Comparison of ENCODE assay signal across 1 cellular context in the genomic region with DNA sequence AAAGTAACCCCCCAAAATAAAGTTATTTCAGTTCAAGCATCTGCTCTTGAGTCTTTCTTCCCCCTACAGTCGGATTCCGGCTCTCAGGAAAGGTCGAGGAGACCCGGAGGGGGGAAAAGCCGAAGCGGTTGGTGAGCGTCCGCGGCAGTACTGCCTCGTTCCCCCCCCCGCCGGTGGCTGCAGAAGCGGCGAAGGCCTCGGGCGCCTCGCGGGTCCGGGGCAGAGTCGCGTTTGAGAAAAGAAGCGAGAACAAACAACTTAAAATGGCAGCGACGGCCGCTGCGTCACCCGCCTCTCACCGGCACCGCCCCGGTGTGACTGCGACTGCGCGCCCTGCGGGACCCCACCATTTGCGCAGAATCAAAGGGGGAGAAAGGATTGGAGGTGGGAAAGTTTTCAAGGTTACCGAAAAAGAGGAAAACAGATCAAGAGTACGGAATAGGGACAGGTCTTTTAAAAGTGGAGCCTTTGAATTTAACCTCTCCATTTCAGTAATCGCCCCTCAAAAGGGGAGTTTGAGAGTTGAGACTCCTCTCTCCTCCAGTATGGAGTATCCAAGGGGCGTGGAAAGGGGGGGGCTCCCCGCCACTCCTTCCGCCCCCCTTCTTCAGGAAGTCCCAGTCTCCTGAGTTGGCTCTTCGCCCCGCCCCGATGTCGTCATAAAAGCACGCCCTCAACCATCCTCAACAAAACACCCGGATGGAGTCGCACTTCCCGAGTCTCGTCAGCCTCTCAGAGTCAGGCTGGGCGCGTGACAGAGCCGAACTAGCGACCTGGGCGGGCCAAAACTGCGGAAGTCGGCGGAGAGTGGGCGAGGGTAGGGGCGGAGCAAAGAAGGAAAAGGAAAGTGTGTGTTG.
TF ChIP-seq lines count a peak whose summit lies in the region.

No MANE protein-coding gene starts in this region.

TF ChIP-seq in WTC11, 78 proteins besides CTCF, POLR2A, EP300 and RAD21 (continued from another document and continues in another):
- no peak for TF ChIP-seq ZNF281 (CRISPR knock-in tag; IDR thresholded peaks at IDR 0.05)
- TF ChIP-seq ETV6 (CRISPR knock-in tag; IDR thresholded peaks at IDR 0.05), result no peak; the same call in 1 of the 2 replicates
- TF ChIP-seq, protein P1, sequence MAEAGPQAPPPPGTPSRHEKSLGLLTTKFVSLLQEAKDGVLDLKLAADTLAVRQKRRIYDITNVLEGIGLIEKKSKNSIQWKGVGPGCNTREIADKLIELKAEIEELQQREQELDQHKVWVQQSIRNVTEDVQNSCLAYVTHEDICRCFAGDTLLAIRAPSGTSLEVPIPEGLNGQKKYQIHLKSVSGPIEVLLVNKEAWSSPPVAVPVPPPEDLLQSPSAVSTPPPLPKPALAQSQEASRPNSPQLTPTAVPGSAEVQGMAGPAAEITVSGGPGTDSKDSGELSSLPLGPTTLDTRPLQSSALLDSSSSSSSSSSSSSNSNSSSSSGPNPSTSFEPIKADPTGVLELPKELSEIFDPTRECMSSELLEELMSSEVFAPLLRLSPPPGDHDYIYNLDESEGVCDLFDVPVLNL (CRISPR knock-in tag; IDR thresholded peaks at IDR 0.05; ENCODE audit: borderline replicate concordance, low read depth), result no peak
- no peak for TF ChIP-seq SMAD4 (CRISPR knock-in tag; IDR thresholded peaks at IDR 0.05)
- TF ChIP-seq TEAD1 (CRISPR knock-in tag; IDR thresholded peaks at IDR 0.05), result 0 out of 2 replicates have a peak, but pooled peaks have one; percentile 24
- TF ChIP-seq ESRRA (CRISPR knock-in tag; IDR thresholded peaks at IDR 0.05; ENCODE audit: borderline replicate concordance), result no peak
- no peak for TF ChIP-seq NFATC4 (CRISPR knock-in tag; IDR thresholded peaks at IDR 0.05)
- TF ChIP-seq GRHL2 (CRISPR knock-in tag; IDR thresholded peaks at IDR 0.05; ENCODE audit: insufficient replicate concordance, severe bottlenecking), result no peak
- no peak for TF ChIP-seq MYBL2 (CRISPR knock-in tag; IDR thresholded peaks at IDR 0.05)
- TF ChIP-seq PRDM15 (CRISPR knock-in tag; IDR thresholded peaks at IDR 0.05), result no peak
- TF ChIP-seq, protein P2, sequence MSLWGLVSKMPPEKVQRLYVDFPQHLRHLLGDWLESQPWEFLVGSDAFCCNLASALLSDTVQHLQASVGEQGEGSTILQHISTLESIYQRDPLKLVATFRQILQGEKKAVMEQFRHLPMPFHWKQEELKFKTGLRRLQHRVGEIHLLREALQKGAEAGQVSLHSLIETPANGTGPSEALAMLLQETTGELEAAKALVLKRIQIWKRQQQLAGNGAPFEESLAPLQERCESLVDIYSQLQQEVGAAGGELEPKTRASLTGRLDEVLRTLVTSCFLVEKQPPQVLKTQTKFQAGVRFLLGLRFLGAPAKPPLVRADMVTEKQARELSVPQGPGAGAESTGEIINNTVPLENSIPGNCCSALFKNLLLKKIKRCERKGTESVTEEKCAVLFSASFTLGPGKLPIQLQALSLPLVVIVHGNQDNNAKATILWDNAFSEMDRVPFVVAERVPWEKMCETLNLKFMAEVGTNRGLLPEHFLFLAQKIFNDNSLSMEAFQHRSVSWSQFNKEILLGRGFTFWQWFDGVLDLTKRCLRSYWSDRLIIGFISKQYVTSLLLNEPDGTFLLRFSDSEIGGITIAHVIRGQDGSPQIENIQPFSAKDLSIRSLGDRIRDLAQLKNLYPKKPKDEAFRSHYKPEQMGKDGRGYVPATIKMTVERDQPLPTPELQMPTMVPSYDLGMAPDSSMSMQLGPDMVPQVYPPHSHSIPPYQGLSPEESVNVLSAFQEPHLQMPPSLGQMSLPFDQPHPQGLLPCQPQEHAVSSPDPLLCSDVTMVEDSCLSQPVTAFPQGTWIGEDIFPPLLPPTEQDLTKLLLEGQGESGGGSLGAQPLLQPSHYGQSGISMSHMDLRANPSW (CRISPR knock-in tag; conservative IDR thresholded peaks at IDR 0.05; ENCODE audit: low read depth), result no peak
- TF ChIP-seq E2F5 (CRISPR knock-in tag; IDR thresholded peaks at IDR 0.05), result 0 out of 2 replicates have a peak, but pooled peaks have one; percentile 28
- TF ChIP-seq, protein P3, sequence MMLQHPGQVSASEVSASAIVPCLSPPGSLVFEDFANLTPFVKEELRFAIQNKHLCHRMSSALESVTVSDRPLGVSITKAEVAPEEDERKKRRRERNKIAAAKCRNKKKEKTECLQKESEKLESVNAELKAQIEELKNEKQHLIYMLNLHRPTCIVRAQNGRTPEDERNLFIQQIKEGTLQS (CRISPR knock-in tag; conservative IDR thresholded peaks at IDR 0.05), result no peak
- TF ChIP-seq, protein P4, sequence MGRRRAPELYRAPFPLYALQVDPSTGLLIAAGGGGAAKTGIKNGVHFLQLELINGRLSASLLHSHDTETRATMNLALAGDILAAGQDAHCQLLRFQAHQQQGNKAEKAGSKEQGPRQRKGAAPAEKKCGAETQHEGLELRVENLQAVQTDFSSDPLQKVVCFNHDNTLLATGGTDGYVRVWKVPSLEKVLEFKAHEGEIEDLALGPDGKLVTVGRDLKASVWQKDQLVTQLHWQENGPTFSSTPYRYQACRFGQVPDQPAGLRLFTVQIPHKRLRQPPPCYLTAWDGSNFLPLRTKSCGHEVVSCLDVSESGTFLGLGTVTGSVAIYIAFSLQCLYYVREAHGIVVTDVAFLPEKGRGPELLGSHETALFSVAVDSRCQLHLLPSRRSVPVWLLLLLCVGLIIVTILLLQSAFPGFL (CRISPR knock-in tag; IDR thresholded peaks at IDR 0.05; ENCODE audit: borderline replicate concordance), result 0 out of 2 replicates have a peak, but pooled peaks have one; percentile 18
- TF ChIP-seq ZNF232 (CRISPR knock-in tag; IDR thresholded peaks at IDR 0.05), result no peak
- TF ChIP-seq ZNF671 (CRISPR knock-in tag; IDR thresholded peaks at IDR 0.05), result no peak
- no peak for TF ChIP-seq AFF4 (CRISPR knock-in tag; IDR thresholded peaks at IDR 0.05; ENCODE audit: borderline replicate concordance)
- TF ChIP-seq, protein P5, sequence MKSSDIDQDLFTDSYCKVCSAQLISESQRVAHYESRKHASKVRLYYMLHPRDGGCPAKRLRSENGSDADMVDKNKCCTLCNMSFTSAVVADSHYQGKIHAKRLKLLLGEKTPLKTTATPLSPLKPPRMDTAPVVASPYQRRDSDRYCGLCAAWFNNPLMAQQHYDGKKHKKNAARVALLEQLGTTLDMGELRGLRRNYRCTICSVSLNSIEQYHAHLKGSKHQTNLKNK (CRISPR knock-in tag; IDR thresholded peaks at IDR 0.05), result no peak
- TF ChIP-seq, protein P6, sequence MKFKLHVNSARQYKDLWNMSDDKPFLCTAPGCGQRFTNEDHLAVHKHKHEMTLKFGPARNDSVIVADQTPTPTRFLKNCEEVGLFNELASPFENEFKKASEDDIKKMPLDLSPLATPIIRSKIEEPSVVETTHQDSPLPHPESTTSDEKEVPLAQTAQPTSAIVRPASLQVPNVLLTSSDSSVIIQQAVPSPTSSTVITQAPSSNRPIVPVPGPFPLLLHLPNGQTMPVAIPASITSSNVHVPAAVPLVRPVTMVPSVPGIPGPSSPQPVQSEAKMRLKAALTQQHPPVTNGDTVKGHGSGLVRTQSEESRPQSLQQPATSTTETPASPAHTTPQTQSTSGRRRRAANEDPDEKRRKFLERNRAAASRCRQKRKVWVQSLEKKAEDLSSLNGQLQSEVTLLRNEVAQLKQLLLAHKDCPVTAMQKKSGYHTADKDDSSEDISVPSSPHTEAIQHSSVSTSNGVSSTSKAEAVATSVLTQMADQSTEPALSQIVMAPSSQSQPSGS (CRISPR knock-in tag; IDR thresholded peaks at IDR 0.05; ENCODE audit: borderline replicate concordance, low read depth), result no peak
- no peak for TF ChIP-seq E2F1 (CRISPR knock-in tag; IDR thresholded peaks at IDR 0.05)
- no peak for TF ChIP-seq FOXP1 (CRISPR knock-in tag; IDR thresholded peaks at IDR 0.05; ENCODE audit: borderline replicate concordance)
- no peak for TF ChIP-seq EMX1 (CRISPR knock-in tag; IDR thresholded peaks at IDR 0.05)
- peak; percentile 6; the same call in 1 of the 2 replicates for TF ChIP-seq NFYB (CRISPR knock-in tag; conservative IDR thresholded peaks at IDR 0.05; ENCODE audit: low read depth)
- no peak for TF ChIP-seq OVOL2 (CRISPR knock-in tag; IDR thresholded peaks at IDR 0.05; ENCODE audit: borderline replicate concordance)
